In the genomic region with DNA sequence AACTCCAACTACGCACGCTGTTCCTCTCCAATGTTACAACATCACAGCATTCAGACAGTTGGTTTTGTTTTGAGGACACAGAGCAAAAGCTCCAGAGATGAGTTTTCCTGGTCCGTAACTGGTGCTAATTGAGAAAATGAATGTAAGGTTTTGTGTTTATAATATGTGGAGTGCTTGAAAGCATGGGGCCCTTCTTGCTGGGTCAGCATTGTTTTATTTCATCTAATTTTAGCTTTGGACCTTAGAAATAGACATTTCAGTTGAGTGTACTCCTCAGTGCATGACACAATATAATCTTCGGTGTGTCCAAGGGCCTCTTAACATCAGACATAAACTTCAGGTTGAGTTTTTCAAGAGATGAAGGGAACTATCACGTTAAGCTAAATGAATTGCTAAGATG, we compare ENCODE assay signal across 1 cellular context.
A peak's percentile ranks its signal among the peaks of the same experiment; 100 is the strongest.
TF ChIP-seq lines count a peak whose summit lies in the region.

No MANE protein-coding gene starts in this region.

TF ChIP-seq in IMR-90, 13 proteins besides CTCF, POLR2A, EP300 and RAD21:
- TF ChIP-seq MAFK (IDR thresholded peaks at IDR 0.05; ENCODE audit: low read depth, low read length) (peak; percentile 50), BHLHE40 (IDR thresholded peaks at IDR 0.05; ENCODE audit: low read depth, low read length) (no peak)
